In genomic region chr12:123233505-123234299, GRCh38 we compare ENCODE assay signal across 8 cellular contexts. TPM values are rescaled to one million over a fixed set of nuclear protein-coding genes. Genes with fewer than 3 reads are reported as not detected.
A peak's percentile ranks its signal among the peaks of the same experiment; 100 is the strongest.
DNase-seq lines count a peak whose midpoint lies in the region; ATAC-seq and TF ChIP-seq lines count a peak whose summit lies in the region.

No MANE protein-coding gene starts in this region.

- TF ChIP-seq CTCF in esophagus muscularis mucosa (IDR thresholded peaks at IDR 0.05) = peak in 1 of 3 experiments; percentile 10
- peak in 1 of 3 donors; percentile 19 for TF ChIP-seq CTCF in ovary (IDR thresholded peaks at IDR 0.05)

- H3K27ac ChIP-seq in SK-N-MC (peak overlapping the region; percentile 45), esophagus muscularis mucosa (replicated peaks in 1 of 4) (peak overlapping the region; percentile 87 to 93 (median 90)), ovary (peak overlapping the region; percentile 69 to 86)

- H3K4me3 ChIP-seq in SK-N-MC (peak overlapping the region; percentile 93), esophagus muscularis mucosa (peak overlapping the region; percentile 76 to 94 (median 82)), ovary (peak overlapping the region; percentile 96)

- H3K9me3 ChIP-seq in SK-N-MC (ENCODE audit: low read depth, low read length) = no peaks in the 10 kb centered on the region
- H3K9me3 ChIP-seq in esophagus muscularis mucosa = no peaks in the 10 kb centered on the region
- no peaks in the 10 kb centered on the region for H3K9me3 ChIP-seq in ovary

- TF ChIP-seq EP300 in esophagus muscularis mucosa (IDR thresholded peaks at IDR 0.05) (no peak), ovary (IDR thresholded peaks at IDR 0.05) (no peak)

- H3K36me3 ChIP-seq in SK-N-MC (ENCODE audit: insufficient read depth, low read length) (peaks cover 11% of the 10 kb centered on the region), esophagus muscularis mucosa (peaks cover 0 to 3% (median 0%) of the 10 kb centered on the region in 4 donors), ovary (no peaks in the 10 kb centered on the region)

- DNase-seq in SK-N-MC (ENCODE audit: low read depth, low spot score) = no peak
- no peak for DNase-seq in esophagus muscularis mucosa (ENCODE audit: extremely low spot score)
- DNase-seq in ovary = peak in 2 of 5 donors; percentile 39 to 44
- no peak for DNase-seq in medulla oblongata (ENCODE audit: extremely low spot score)
- no peak for DNase-seq in SK-N-DZ (ENCODE audit: low spot score)
- DNase-seq in NCI-H1694 treated with DMSO at 0.1 percent for 48 hours (lab: John Stamatoyannopoulos, UW) = no peak

- peak overlapping the region; percentile 94 for H3K9ac ChIP-seq in SK-N-MC (ENCODE audit: insufficient read length)

- WGBS in esophagus muscularis mucosa = 21% methylated on average over 14 of the region's 42 CpGs
- WGBS in ovary, 3 donors = 1 to 4% (median 2%) methylated on average over 22 to 42 of the region's 42 CpGs

- intact Hi-C loops in esophagus muscularis mucosa (cut with DNase I) (loop anchor here (5.0 kb wide), 1 partner anchor 81 kb away; the partner anchor contains the start of gene PITPNM2), ovary (cut with DNase I) (loop anchor here (2.0 to 10.0 kb wide), 6 partner anchors 81 to 369 kb away; partner anchors contain the start of genes OGFOD2 (in 2 of the 4) and PITPNM2 (in 1 of the 4))

- H3K27me3 ChIP-seq in esophagus muscularis mucosa (no peaks in the 10 kb centered on the region), ovary (no peaks in the 10 kb centered on the region)

- TF ChIP-seq POLR2A in esophagus muscularis mucosa (IDR thresholded peaks at IDR 0.05; ENCODE audit: low read depth) (no peak), ovary (IDR thresholded peaks at IDR 0.05) (peak; percentile 50)

- ATAC-seq in GM18907 (IDR thresholded peaks at IDR 0.05; ENCODE audit: unreplicated experiment) (peak; percentile 19), HG02943 (IDR thresholded peaks at IDR 0.05; ENCODE audit: low read depth, unreplicated experiment) (peak; percentile 20)

- H3K4me1 ChIP-seq in esophagus muscularis mucosa = peaks cover 28 to 66% (median 55%) of the 10 kb centered on the region in 4 donors
- peaks cover 10% of the 10 kb centered on the region for H3K4me1 ChIP-seq in ovary (ENCODE audit: insufficient read depth)

RNA-seq across cellular contexts. Expression of gene MTRFR, which starts 0.5 kb away (rescaled TPM):
- total RNA-seq in esophagus muscularis mucosa = 10 to 100 TPM in 1 of 4 donors, 1 to 10 TPM in 3; 7.9 to 13.7 (median 9.2) TPM
- 10 to 100 TPM; 13.4 to 21.2 (median 17.3) TPM for total RNA-seq in ovary
- 10 to 100 TPM; 17.5 to 20.0 TPM for polyA plus RNA-seq in ovary
- polyA plus RNA-seq in SK-N-DZ (2014; cell fraction: cytosol; rRNA removed) = 29.8 and 30.7 TPM in 2 replicates
- polyA plus RNA-seq in SK-N-DZ (2014; cell fraction: nucleus; rRNA removed) = 7.1 and 7.4 TPM in 2 replicates

RNA-seq across cellular contexts. Expression of gene MPHOSPH9, which starts 0.8 kb away (rescaled TPM):
- 10 to 100 TPM; 14.2 to 25.3 (median 15.1) TPM for total RNA-seq in esophagus muscularis mucosa
- 10 to 100 TPM; 14.2 to 28.4 (median 21.9) TPM for total RNA-seq in ovary
- 1 to 10 TPM; 4.2 to 8.7 TPM for polyA plus RNA-seq in ovary
- polyA plus RNA-seq in SK-N-DZ (2014; cell fraction: cytosol; rRNA removed) = 80.2 and 101 TPM in 2 replicates
- 126 and 134 TPM in 2 replicates for polyA plus RNA-seq in SK-N-DZ (2014; cell fraction: nucleus; rRNA removed)

RNA-seq across cellular contexts. Expression of gene CDK2AP1, which starts 38.0 kb away (rescaled TPM):
- total RNA-seq in esophagus muscularis mucosa (100 to 1,000 TPM in 3 of 4 donors, 10 to 100 TPM in 1; 96.1 to 173 (median 128) TPM), ovary (10 to 100 TPM; 34.5 to 93.1 (median 69.0) TPM)
- polyA plus RNA-seq in ovary = 100 to 1,000 TPM in 1 of 2 donors, 10 to 100 TPM in 1; 71.1 to 144 TPM
- 187 and 188 TPM in 2 replicates for polyA plus RNA-seq in SK-N-DZ (2014; cell fraction: cytosol; rRNA removed)
- 95.8 and 96.0 TPM in 2 replicates for polyA plus RNA-seq in SK-N-DZ (2014; cell fraction: nucleus; rRNA removed)
